8 cellular contexts compared by ENCODE assay signal in the genomic region with DNA sequence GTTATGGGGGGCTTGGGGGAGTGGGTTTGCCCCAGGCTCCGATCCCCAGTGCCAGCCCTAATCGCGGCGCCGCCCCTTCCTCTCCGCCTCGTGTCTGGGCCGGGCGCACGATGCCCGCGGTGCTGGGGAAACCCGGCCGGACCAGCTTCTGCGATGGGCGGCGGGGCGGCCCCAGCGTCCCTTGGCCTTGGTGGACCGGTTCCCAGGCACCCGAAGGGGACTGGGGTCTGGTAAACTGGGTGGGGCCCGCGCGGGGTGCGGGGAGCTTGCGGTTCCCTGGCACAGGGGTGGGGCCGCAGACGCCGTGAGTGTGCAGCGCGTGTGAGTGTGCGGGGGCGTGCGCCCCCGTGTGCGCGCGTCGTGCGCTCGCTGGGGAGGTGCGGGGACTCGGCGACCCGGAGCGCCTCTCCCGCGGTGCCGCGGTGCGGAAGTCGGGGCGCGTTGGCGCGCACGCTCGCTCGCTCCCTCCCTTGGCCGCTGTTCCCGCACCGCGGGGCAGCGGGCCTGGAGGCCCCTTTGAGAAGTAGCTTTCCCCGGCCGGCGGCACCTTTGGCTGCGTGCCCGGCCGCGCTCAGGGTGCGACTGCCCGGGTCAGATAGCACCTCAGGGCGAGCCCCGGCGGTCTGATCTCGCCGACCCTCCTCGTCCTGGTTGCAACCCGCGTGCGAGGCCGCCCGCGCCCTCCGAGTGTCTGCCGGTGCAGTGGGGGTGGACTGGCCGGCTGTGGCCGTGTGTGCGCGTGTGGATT.
DNase-seq lines count a peak whose midpoint lies in the region; ATAC-seq lines count a peak whose summit lies in the region.

No MANE protein-coding gene starts in this region.

- H3K36me3 Mint-ChIP-seq in memory B cell: no peaks in the 10 kb centered on the region

- H3K4me3 Mint-ChIP-seq in memory B cell: peak overlapping the region; percentile 87

- peaks cover 5% of the 10 kb centered on the region for H3K4me1 Mint-ChIP-seq in memory B cell

- H2AFZ ChIP-seq in ACC112 (ENCODE audit: low read length, unreplicated experiment): peak overlapping the region; percentile 86

- H3K27ac Mint-ChIP-seq in memory B cell: no peak overlapping the region

- ATAC-seq in GM18519 (IDR thresholded peaks at IDR 0.05; ENCODE audit: low FRiP score, unreplicated experiment) (peak; percentile 24), HG03039 (IDR thresholded peaks at IDR 0.05; ENCODE audit: unreplicated experiment) (peak; percentile 28), memory B cell (ENCODE audit: low read depth) (peak; percentile 46)

- H3K9me3 ChIP-seq in duodenal mucosa (ENCODE audit: control insufficient read depth in 1 of 2, low read length in 2 of 2): no peaks in the 10 kb centered on the region

- H3K27me3 Mint-ChIP-seq in memory B cell: peaks cover 4% of the 10 kb centered on the region

- peaks cover 54% of the 10 kb centered on the region for H3K79me2 ChIP-seq in ACC112 (ENCODE audit: control insufficient read depth, insufficient read depth, low read length, unreplicated experiment)

- peak overlapping the region; percentile 75 to 84 for H3K9ac ChIP-seq in duodenal mucosa (ENCODE audit: low read depth in 1 of 2, low read length in 2 of 2)

- no peaks in the 10 kb centered on the region for H3K9me3 Mint-ChIP-seq in memory B cell

- DNase-seq in NCI-H345 treated with DMSO at 0.1 percent for 48 hours (lab: John Stamatoyannopoulos, UW; ENCODE audit: unreplicated experiment) (peak; percentile 4), memory B cell (ENCODE audit: low spot score in 2 of 2) (peak; percentile 34 to 66)
- peak; percentile 25 to 43 for DNase-seq in activated CD4-positive, alpha-beta T cell treated with anti-CD3 and anti-CD28 coated beads, Interleukin-2, amount 50 U/mL, for 24 hours (ENCODE audit: low read depth in 1 of 2, low spot score in 1 of 2)
- peak; percentile 58 for DNase-seq in stimulated activated CD8-positive, alpha-beta memory T cell treated with anti-CD3 and anti-CD28 coated beads, Interleukin-12 subunit alpha, Interleukin-12 subunit beta, amount 100 ng/mL, for 4 hours (ENCODE audit: low read depth)

- H3K27ac ChIP-seq in ACC112 (ENCODE audit: low read depth, low read length) (peak overlapping the region; percentile 57; the same call in 1 of the 2 replicates), duodenal mucosa (ENCODE audit: low read depth, low read length) (peak overlapping the region; percentile 84)

- H3K4me3 ChIP-seq in ACC112 (ENCODE audit: low read depth, low read length) (peak overlapping the region; percentile 94), duodenal mucosa (ENCODE audit: low read depth in 1 of 2, low read length in 2 of 2) (peak overlapping the region; percentile 89)

- no peaks in the 10 kb centered on the region for H3K36me3 ChIP-seq in ACC112 (ENCODE audit: insufficient read depth, low read length)
- no peaks in the 10 kb centered on the region for H3K36me3 ChIP-seq in duodenal mucosa (ENCODE audit: control insufficient read depth in 1 of 2, insufficient read depth in 2 of 2, low read length in 2 of 2)

- H3K4me1 ChIP-seq in ACC112 (ENCODE audit: control insufficient read depth, insufficient read depth, low read length, unreplicated experiment) (peaks cover 30% of the 10 kb centered on the region), duodenal mucosa (ENCODE audit: control insufficient read depth in 1 of 2, insufficient read depth in 2 of 2, low read length in 2 of 2) (peaks cover 9 to 38% of the 10 kb centered on the region in 2 donors)

- H3K27me3 ChIP-seq in ACC112 (ENCODE audit: insufficient read depth, low read length) (no peaks in the 10 kb centered on the region), duodenal mucosa (ENCODE audit: control insufficient read depth in 1 of 2, insufficient read depth in 2 of 2, low read length in 2 of 2) (no peaks in the 10 kb centered on the region)

Comparison
In these comparisons a context has a peak if more than half of its experiments do, and no peak if none do; other contexts are left out.
1. Peak in every context shown above with its lines: DNase-seq, ATAC-seq, H3K4me3 ChIP-seq and H3K27ac ChIP-seq.
2. DNase-seq: peak in every context shown above with its lines; median percentile 58 in stimulated activated CD8-positive, alpha-beta memory T cell treated with anti-CD3 and anti-CD28 coated beads, Interleukin-12 subunit alpha, Interleukin-12 subunit beta, amount 100 ng/mL, for 4 hours; 50 in memory B cell; 34 in activated CD4-positive, alpha-beta T cell treated with anti-CD3 and anti-CD28 coated beads, Interleukin-2, amount 50 U/mL, for 24 hours; 4 in NCI-H345 treated with DMSO at 0.1 percent for 48 hours.